1 cellular context compared by ENCODE assay signal in the genomic region with DNA sequence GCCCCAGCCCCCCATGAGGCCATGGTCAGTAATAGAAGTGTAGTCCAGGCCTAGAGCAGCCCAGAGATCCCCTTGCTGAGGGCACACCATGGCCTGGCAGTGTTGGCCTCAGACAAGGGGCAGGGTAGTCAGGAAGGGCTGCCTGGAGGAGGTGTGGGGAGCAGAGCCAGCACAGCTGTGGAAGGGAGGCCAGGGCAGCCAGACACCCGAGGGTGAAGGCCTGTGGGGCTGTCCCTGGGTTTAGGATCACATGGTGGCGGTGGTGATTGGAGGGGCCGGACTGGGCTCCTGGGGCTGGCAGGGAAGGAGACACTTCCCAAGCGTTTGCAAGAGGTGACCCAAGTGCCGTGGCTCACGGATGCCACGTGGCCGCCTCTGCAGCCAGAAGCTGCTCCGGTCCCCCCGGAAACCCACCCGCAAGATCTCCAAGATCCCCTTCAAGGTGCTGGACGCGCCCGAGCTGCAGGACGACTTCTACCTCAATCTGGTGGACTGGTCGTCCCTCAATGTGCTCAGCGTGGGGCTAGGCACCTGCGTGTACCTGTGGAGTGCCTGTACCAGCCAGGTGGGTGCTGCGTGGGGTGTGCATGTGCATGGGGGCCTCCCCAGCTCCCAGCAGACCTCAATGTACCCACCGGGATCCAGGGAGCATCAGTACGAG.
A peak's percentile ranks its signal among the peaks of the same experiment; 100 is the strongest.
TF ChIP-seq lines count a peak whose summit lies in the region.

No MANE protein-coding gene starts in this region.

TF ChIP-seq in HepG2, 621 proteins besides CTCF, POLR2A, EP300 and RAD21:
- no peak for TF ChIP-seq RFXANK (CRISPR knock-in tag; IDR thresholded peaks at IDR 0.05)
- TF ChIP-seq KDM5A (IDR thresholded peaks at IDR 0.05; ENCODE audit: borderline replicate concordance, low read length), result no peak
- TF ChIP-seq AGO2 (optimal IDR thresholded peaks at IDR 0.05; ENCODE audit: low read depth, low read length), result peak; percentile 17
TF ChIP-seq in HepG2: peak in this region for 1.
